11 cellular contexts compared by ENCODE assay signal in the genomic region with DNA sequence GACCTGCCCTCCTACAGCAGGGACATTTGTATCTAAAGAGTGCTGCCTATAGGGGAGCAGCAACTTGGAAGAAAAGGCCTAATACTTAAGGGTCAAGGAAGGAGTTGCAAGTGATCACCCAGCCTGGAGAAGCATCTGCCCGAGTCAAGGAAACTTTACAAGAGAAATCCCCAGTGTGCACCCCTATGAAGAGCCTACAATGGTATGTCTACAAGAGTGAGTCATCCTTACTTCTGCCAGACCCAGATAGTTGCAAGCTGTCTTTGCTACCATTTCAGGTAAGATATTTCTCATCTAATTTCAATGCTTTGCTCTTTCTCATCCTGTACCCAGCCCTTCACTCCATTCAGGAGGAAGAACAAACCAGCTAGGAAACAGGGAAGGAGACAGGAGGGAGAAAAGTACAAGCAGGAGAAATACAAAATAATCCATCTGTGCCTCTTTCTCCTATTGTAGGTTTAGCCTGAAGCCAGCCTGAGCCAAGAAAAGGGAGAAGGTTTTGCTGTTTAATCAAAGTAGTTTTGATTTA. TPM values are rescaled to one million over a fixed set of nuclear protein-coding genes. Genes with fewer than 3 reads are reported as not detected.
DNase-seq lines count a peak whose midpoint lies in the region; ATAC-seq and TF ChIP-seq lines count a peak whose summit lies in the region.
"Had no signal": no experiment of that assay in that cellular context is flagged by ENCODE, and none has a peak within 500 bp of the region (broad histone marks: within the 10 kb centered on the region; RNA-seq: fewer than 3 reads in every experiment).

No MANE protein-coding gene starts in this region.

- intact Hi-C loops in transverse colon (cut with DNase I; ENCODE audit: low total_unique reads) = no loop called here

- H3K4me1 Mint-ChIP-seq in osteocyte (ENCODE audit: unreplicated experiment) = peaks cover 51% of the 10 kb centered on the region

- H3K27me3 Mint-ChIP-seq in osteocyte (ENCODE audit: unreplicated experiment) = no peaks in the 10 kb centered on the region

- TF ChIP-seq POLR2A in NB4 (IDR thresholded peaks at IDR 0.05; ENCODE audit: extremely low read depth, insufficient read length) (no peak), transverse colon (IDR thresholded peaks at IDR 0.05) (no peak)

- H3K36me3 Mint-ChIP-seq in osteocyte (ENCODE audit: unreplicated experiment) = peaks cover 5% of the 10 kb centered on the region

- ATAC-seq in HG02884 (IDR thresholded peaks at IDR 0.05; ENCODE audit: unreplicated experiment) = no peak

- H3K36me3 ChIP-seq in transverse colon = no peaks in the 10 kb centered on the region

- in situ Hi-C loops in transverse colon (cut with MboI; ENCODE audit: low pct_ligation_motif_present in 1 of 4, low pct_unique_long_range_greater_than_20kb in 1 of 4, low sequenced_read_pairs in 3 of 4) = loop anchor here in 3 of 4 donors (10.0 to 25.0 kb wide), 2 partner anchors 221 to 229 kb away; no protein-coding TSS in a partner anchor

- peak overlapping the region in 1 of 4 donors; percentile 8 for H3K27ac ChIP-seq in transverse colon

- no peak for TF ChIP-seq EP300 in transverse colon (IDR thresholded peaks at IDR 0.05; ENCODE audit: low read depth)

- H3K4me3 Mint-ChIP-seq in osteocyte (ENCODE audit: unreplicated experiment) = no peak overlapping the region
- H3K4me3 Mint-ChIP-seq: memory B cell had no signal

- peaks cover 0 to 15% (median 6%) of the 10 kb centered on the region in 4 donors for H3K4me1 ChIP-seq in transverse colon

- H3K4me3 ChIP-seq in NB4 (ENCODE audit: low read depth, low read length) (no peak overlapping the region), transverse colon (no peak overlapping the region)

- peaks cover 20% of the 10 kb centered on the region for H3K9me3 Mint-ChIP-seq in osteocyte (ENCODE audit: unreplicated experiment)
- H3K9me3 Mint-ChIP-seq: memory B cell had no signal

- H3K27ac Mint-ChIP-seq in osteocyte (ENCODE audit: unreplicated experiment) = peak overlapping the region; percentile 74
- H3K27ac Mint-ChIP-seq: memory B cell had no signal

- no peaks in the 10 kb centered on the region for H3K9me3 ChIP-seq in transverse colon

- no peaks in the 10 kb centered on the region for H3K27me3 ChIP-seq in transverse colon

- WGBS in transverse colon (ENCODE audit: low coverage in 1 of 2), 2 donors = 68% methylated on average over 1 of the region's 1 CpG; no CpG with 5 or more reads in 1 of the 2 donors

- no peak for TF ChIP-seq CTCF in NB4 (IDR thresholded peaks at IDR 0.05; ENCODE audit: low read depth, low read length)
- no peak for TF ChIP-seq CTCF in osteocyte (IDR thresholded peaks at IDR 0.05)
- TF ChIP-seq CTCF in transverse colon (IDR thresholded peaks at IDR 0.05) = no peak

- DNase-seq in GM03348 (ENCODE audit: low spot score) (peak; percentile 58), NB4 (ENCODE audit: low read depth) (peak; percentile 49), dedifferentiated amniotic fluid mesenchymal stem cell (ENCODE audit: extremely low spot score) (peak; percentile 42), osteocyte (ENCODE audit: extremely low spot score, unreplicated experiment) (no peak), transverse colon (no peak), NCI-H2081 (lab: John Stamatoyannopoulos, UW) (no peak)
- DNase-seq in activated naive CD4-positive, alpha-beta T cell (lab: John Stamatoyannopoulos, UW) = no peak
- DNase-seq: effector CD4-positive, alpha-beta T cell; stimulated activated CD4-positive, alpha-beta T cell treated with anti-CD3 and anti-CD28 coated beads, Interleukin-4, amount 100 ng/mL, for 24 hours had no signal

RNA-seq across cellular contexts. Expression of a gene that starts 34.4 kb away (rescaled TPM):
- not detected in 2 replicates for total RNA-seq in osteocyte
- total RNA-seq in transverse colon = 100 to 1,000 TPM in 3 of 4 donors, 10 to 100 TPM in 1; 65.1 to 216 (median 126) TPM

Comparison
In these comparisons a context has a peak if more than half of its experiments do, and no peak if none do; other contexts are left out.
1. DNase-seq: peak in GM03348 (single experiment), NB4 (single experiment) and dedifferentiated amniotic fluid mesenchymal stem cell (single experiment); none in osteocyte (single experiment), transverse colon (single experiment), activated naive CD4-positive, alpha-beta T cell (0 of 4) and NCI-H2081 (0 of 2).
2. RNA of a gene that starts 34.4 kb away (total RNA-seq): 65.1 to 216 TPM in transverse colon; not detected in osteocyte; every median in the first group is over 10 times any median in the second.